30 cellular contexts compared by ENCODE assay signal in genomic region chr10:68079434-68079833, GRCh38. TPM values are rescaled to one million over a fixed set of nuclear protein-coding genes. Genes with fewer than 3 reads are reported as not detected.
"Had no signal": no experiment of that assay in that cellular context is flagged by ENCODE, and none has a peak within 500 bp of the region (broad histone marks: within the 10 kb centered on the region; RNA-seq: fewer than 3 reads in every experiment).

No MANE protein-coding gene starts in this region.

- ATAC-seq: stimulated activated effector memory CD8-positive, alpha-beta T cell treated with anti-CD3 and anti-CD28 coated beads, Interleukin-12 subunit alpha, Interleukin-12 subunit beta, amount 100 ng/mL, for 72 hours; stimulated activated memory B cell treated with anti-CD40 and anti-IgM and Interleukin-4, amounts not matched to agents 10 μg/mL and 1 μg/mL and 100 μg/mL, for 72 hours; stimulated activated naive B cell treated with anti-CD40 and anti-IgM and Interleukin-4, amounts not matched to agents 10 μg/mL and 1 μg/mL and 100 μg/mL, for 72 hours; stimulated activated naive CD8-positive, alpha-beta T cell treated with anti-CD3 and anti-CD28 coated beads, Interleukin-15, amount 100 ng/mL, for 72 hours; stimulated activated naive CD8-positive, alpha-beta T cell treated with anti-CD3 and anti-CD28 coated beads, Interleukin-15, Interleukin-2, amounts not matched to agents 100 U/mL and 50 U/mL, for 24 hours; upper lobe of right lung had no signal

- H3K27ac ChIP-seq: stomach, suprapubic skin, testis, thoracic aorta, thyroid gland, tibial artery, tibial nerve, transverse colon, upper lobe of left lung, upper lobe of right lung, uterus, vagina had no signal

- H3K36me3 ChIP-seq: stomach, suprapubic skin, thoracic aorta, thyroid gland, tibial artery, tibial nerve, transverse colon, upper lobe of left lung, upper lobe of right lung, uterus, vagina had no signal

- H3K4me3 ChIP-seq: stomach, suprapubic skin, testis, thoracic aorta, thyroid gland, tibial artery, tibial nerve, transverse colon, upper lobe of left lung, upper lobe of right lung, uterus, vagina had no signal

- FAIRE-seq: urothelium cell line had no signal

- DNase-seq: stimulated activated CD4-positive, alpha-beta T cell treated with anti-CD3 and anti-CD28 coated beads, Interleukin-2, amount 100 ng/mL, for 48 hours; stimulated activated CD4-positive, alpha-beta T cell treated with anti-CD3 and anti-CD28 coated beads, Interleukin-4, amount 100 ng/mL, for 1 hour; stimulated activated CD4-positive, alpha-beta T cell treated with anti-CD3 and anti-CD28 coated beads, Interleukin-4, amount 100 ng/mL, for 24 hours; stimulated activated CD4-positive, alpha-beta T cell treated with anti-CD3 and anti-CD28 coated beads, Interleukin-4, amount 100 ng/mL, for 4 hours; stimulated activated CD8-positive, alpha-beta memory T cell treated with anti-CD3 and anti-CD28 coated beads, Interleukin-4, amount 100 ng/mL, for 48 hours; stimulated activated naive B cell treated with anti-CD40 and anti-IgM and Interleukin-4, amounts not matched to agents 10 μg/mL and 1 μg/mL and 100 μg/mL, for 72 hours; stimulated activated naive CD4-positive, alpha-beta T cell; stimulated activated naive CD4-positive, alpha-beta T cell treated with Interleukin-2 at 50 U/mL for 16 hours; stimulated activated naive CD8-positive, alpha-beta T cell treated with anti-CD3 and anti-CD28 coated beads, Interleukin-15, amount 100 ng/mL, for 72 hours; stimulated activated naive CD8-positive, alpha-beta T cell treated with anti-CD3 and anti-CD28 coated beads, Interleukin-15, Interleukin-2, amounts not matched to agents 100 U/mL and 50 U/mL, for 24 hours; stomach; substantia nigra; testis; thyroid gland; tibial artery; transverse colon; trophoblast cell; upper lobe of left lung; upper lobe of right lung; uterus had no signal

- H3K27me3 ChIP-seq: suprapubic skin, testis, tibial artery, tibial nerve, transverse colon, upper lobe of left lung, upper lobe of right lung, uterus, vagina had no signal

- H3K9me3 ChIP-seq: stomach, suprapubic skin, testis, thoracic aorta, thyroid gland, tibial artery, tibial nerve, transverse colon, upper lobe of left lung, upper lobe of right lung, uterus, vagina had no signal

- H3K4me1 ChIP-seq: uterus had no signal

RNA-seq across cellular contexts. Expression of gene MYPN, which starts 29.9 kb away (rescaled TPM):
- total RNA-seq: subcutaneous adipose tissue, temporal lobe, thoracic aorta, tibial nerve, upper lobe of left lung, upper lobe of right lung, uterus, vagina had no signal
- polyA plus RNA-seq: urinary bladder had no signal
